ENCODE assay signal across 27 cellular contexts in genomic region chr2:193463016-193463415, GRCh38.
"Had no signal": no experiment of that assay in that cellular context is flagged by ENCODE, and none has a peak within 500 bp of the region (broad histone marks: within the 10 kb centered on the region; RNA-seq: fewer than 3 reads in every experiment).

No MANE protein-coding gene starts in this region.

- H3K9me3 ChIP-seq: colonic mucosa, gastroesophageal sphincter, thoracic aorta, upper lobe of right lung had no signal

- H3K27me3 ChIP-seq: brain microvascular endothelial cell, colonic mucosa, gastroesophageal sphincter, heart left ventricle, upper lobe of right lung had no signal

- H3K27ac ChIP-seq: brain microvascular endothelial cell, colonic mucosa, epithelial cell of prostate, gastroesophageal sphincter, heart left ventricle, thoracic aorta, upper lobe of right lung had no signal

- FAIRE-seq: kidney had no signal

- H3K4me1 ChIP-seq: colonic mucosa, gastroesophageal sphincter, heart left ventricle, upper lobe of right lung had no signal

- H3K27ac Mint-ChIP-seq: activated CD4-positive, alpha-beta memory T cell treated with anti-CD3 and anti-CD28 coated beads, Interleukin-2, amount 10 ng/mL, durations not matched to agents 7 days and 5 days; activated CD8-positive, alpha-beta memory T cell treated with anti-CD3 and anti-CD28 coated beads, Interleukin-2, amount 10 ng/mL, durations not matched to agents 7 days and 5 days; activated naive CD8-positive, alpha-beta T cell treated with anti-CD3 and anti-CD28 coated beads, Interleukin-2, amount 10 ng/mL, durations not matched to agents 7 days and 5 days; activated T-helper 17 cell treated with anti-CD3 and anti-CD28 coated beads, Interleukin-2, amount 50 U/mL, for 72 hours; endodermal cell; nephron progenitor cell; stimulated activated effector memory CD8-positive, alpha-beta T cell treated with anti-CD3 and anti-CD28 coated beads, Interleukin-12 subunit alpha, Interleukin-12 subunit beta, amount 100 ng/mL, for 72 hours; T-cell had no signal

- H3K9me3 Mint-ChIP-seq: activated CD4-positive, alpha-beta memory T cell treated with anti-CD3 and anti-CD28 coated beads, Interleukin-2, amount 10 ng/mL, durations not matched to agents 7 days and 5 days; endodermal cell; nephron progenitor cell had no signal

- H3K36me3 ChIP-seq: brain microvascular endothelial cell, colonic mucosa, gastroesophageal sphincter, heart left ventricle, thoracic aorta, upper lobe of right lung had no signal

- ATAC-seq: activated CD8-positive, alpha-beta memory T cell treated with anti-CD3 and anti-CD28 coated beads, Interleukin-2, amount 10 ng/mL, durations not matched to agents 7 days and 5 days; activated T-helper 17 cell treated with anti-CD3 and anti-CD28 coated beads, Interleukin-2, amount 50 U/mL, for 72 hours; gastroesophageal sphincter; heart left ventricle; left lobe of liver; stimulated activated effector memory CD8-positive, alpha-beta T cell treated with anti-CD3 and anti-CD28 coated beads, Interleukin-12 subunit alpha, Interleukin-12 subunit beta, amount 100 ng/mL, for 72 hours; T-cell; upper lobe of right lung had no signal

- DNase-seq: activated CD4-positive, alpha-beta memory T cell treated with anti-CD3 and anti-CD28 coated beads, Interleukin-2, amount 10 ng/mL, durations not matched to agents 7 days and 5 days; activated CD4-positive, alpha-beta T cell treated with anti-CD3 and anti-CD28 coated beads for 48 hours; activated CD4-positive, CD25-positive, alpha-beta regulatory T cell; activated CD8-positive, alpha-beta memory T cell treated with anti-CD3 and anti-CD28 coated beads, Interleukin-2, amount 10 ng/mL, durations not matched to agents 7 days and 5 days; activated naive CD4-positive, alpha-beta T cell treated with Interleukin-2 at 50 U/mL for 16 hours; activated naive CD8-positive, alpha-beta T cell treated with anti-CD3 and anti-CD28 coated beads, Interleukin-2, amount 10 ng/mL, durations not matched to agents 7 days and 5 days; brain microvascular endothelial cell; central memory CD4-positive, alpha-beta T cell; colonic mucosa; endodermal cell; heart left ventricle; kidney; nephron progenitor cell; occipital lobe; retina; stimulated activated CD4-positive, alpha-beta T cell treated with anti-CD3 and anti-CD28 coated beads, Interleukin-15, amount 100 ng/mL, for 24 hours; stimulated activated CD4-positive, alpha-beta T cell treated with anti-CD3 and anti-CD28 coated beads, Interleukin-4, amount 100 ng/mL, for 1 hour; T-cell; T-helper 9 cell; upper lobe of right lung had no signal

- H3K4me3 Mint-ChIP-seq: activated CD4-positive, alpha-beta memory T cell treated with anti-CD3 and anti-CD28 coated beads, Interleukin-2, amount 10 ng/mL, durations not matched to agents 7 days and 5 days; activated CD8-positive, alpha-beta memory T cell treated with anti-CD3 and anti-CD28 coated beads, Interleukin-2, amount 10 ng/mL, durations not matched to agents 7 days and 5 days; activated naive CD8-positive, alpha-beta T cell treated with anti-CD3 and anti-CD28 coated beads, Interleukin-2, amount 10 ng/mL, durations not matched to agents 7 days and 5 days; activated T-helper 17 cell treated with anti-CD3 and anti-CD28 coated beads, Interleukin-2, amount 50 U/mL, for 72 hours; endodermal cell; nephron progenitor cell; stimulated activated effector memory CD8-positive, alpha-beta T cell treated with anti-CD3 and anti-CD28 coated beads, Interleukin-12 subunit alpha, Interleukin-12 subunit beta, amount 100 ng/mL, for 72 hours; T-cell had no signal

- H3K4me3 ChIP-seq: colonic mucosa, gastroesophageal sphincter, heart left ventricle, lung, thoracic aorta, upper lobe of right lung had no signal

- H3K4me1 Mint-ChIP-seq: activated CD4-positive, alpha-beta memory T cell treated with anti-CD3 and anti-CD28 coated beads, Interleukin-2, amount 10 ng/mL, durations not matched to agents 7 days and 5 days; activated CD8-positive, alpha-beta memory T cell treated with anti-CD3 and anti-CD28 coated beads, Interleukin-2, amount 10 ng/mL, durations not matched to agents 7 days and 5 days; activated naive CD8-positive, alpha-beta T cell treated with anti-CD3 and anti-CD28 coated beads, Interleukin-2, amount 10 ng/mL, durations not matched to agents 7 days and 5 days; activated T-helper 17 cell treated with anti-CD3 and anti-CD28 coated beads, Interleukin-2, amount 50 U/mL, for 72 hours; endodermal cell; stimulated activated effector memory CD8-positive, alpha-beta T cell treated with anti-CD3 and anti-CD28 coated beads, Interleukin-12 subunit alpha, Interleukin-12 subunit beta, amount 100 ng/mL, for 72 hours; T-cell had no signal

- H3K27me3 Mint-ChIP-seq: activated CD4-positive, alpha-beta memory T cell treated with anti-CD3 and anti-CD28 coated beads, Interleukin-2, amount 10 ng/mL, durations not matched to agents 7 days and 5 days; activated CD8-positive, alpha-beta memory T cell treated with anti-CD3 and anti-CD28 coated beads, Interleukin-2, amount 10 ng/mL, durations not matched to agents 7 days and 5 days; activated naive CD8-positive, alpha-beta T cell treated with anti-CD3 and anti-CD28 coated beads, Interleukin-2, amount 10 ng/mL, durations not matched to agents 7 days and 5 days; activated T-helper 17 cell treated with anti-CD3 and anti-CD28 coated beads, Interleukin-2, amount 50 U/mL, for 72 hours; T-cell had no signal

- H3K36me3 Mint-ChIP-seq: activated CD8-positive, alpha-beta memory T cell treated with anti-CD3 and anti-CD28 coated beads, Interleukin-2, amount 10 ng/mL, durations not matched to agents 7 days and 5 days; activated naive CD8-positive, alpha-beta T cell treated with anti-CD3 and anti-CD28 coated beads, Interleukin-2, amount 10 ng/mL, durations not matched to agents 7 days and 5 days; stimulated activated effector memory CD8-positive, alpha-beta T cell treated with anti-CD3 and anti-CD28 coated beads, Interleukin-12 subunit alpha, Interleukin-12 subunit beta, amount 100 ng/mL, for 72 hours; T-cell had no signal
